ENCODE assay signal across 12 cellular contexts in genomic region chr2:171595456-171595855, GRCh38.
"Had no signal": no experiment of that assay in that cellular context is flagged by ENCODE, and none has a peak within 500 bp of the region (broad histone marks: within the 10 kb centered on the region; RNA-seq: fewer than 3 reads in every experiment).

No MANE protein-coding gene starts in this region.

- H3K9me3 Mint-ChIP-seq: natural killer cell had no signal

- H3K4me1 ChIP-seq: tibial artery, vagina had no signal

- H3K9me3 ChIP-seq: tibial artery, vagina had no signal

- H3K27ac Mint-ChIP-seq: activated CD8-positive, alpha-beta T cell treated with anti-CD3 and anti-CD28 coated beads, Interleukin-2, amount 10 ng/mL, durations not matched to agents 7 days and 5 days; natural killer cell; stimulated activated effector memory CD8-positive, alpha-beta T cell treated with anti-CD3 and anti-CD28 coated beads, Interleukin-12 subunit alpha, Interleukin-12 subunit beta, amount 100 ng/mL, for 72 hours had no signal

- H3K36me3 ChIP-seq: tibial artery, vagina had no signal

- H3K27ac ChIP-seq: tibial artery, vagina, VCaP had no signal

- H3K4me3 Mint-ChIP-seq: activated CD8-positive, alpha-beta T cell treated with anti-CD3 and anti-CD28 coated beads, Interleukin-2, amount 10 ng/mL, durations not matched to agents 7 days and 5 days; natural killer cell; stimulated activated effector memory CD8-positive, alpha-beta T cell treated with anti-CD3 and anti-CD28 coated beads, Interleukin-12 subunit alpha, Interleukin-12 subunit beta, amount 100 ng/mL, for 72 hours had no signal

- H3K36me3 Mint-ChIP-seq: natural killer cell; stimulated activated effector memory CD8-positive, alpha-beta T cell treated with anti-CD3 and anti-CD28 coated beads, Interleukin-12 subunit alpha, Interleukin-12 subunit beta, amount 100 ng/mL, for 72 hours had no signal

- H3K4me3 ChIP-seq: tibial artery, vagina had no signal

- DNase-seq: activated CD8-positive, alpha-beta memory T cell treated with anti-CD3 and anti-CD28 coated beads, Interleukin-2, amount 50 U/mL, for 48 hours; activated CD8-positive, alpha-beta T cell treated with anti-CD3 and anti-CD28 coated beads, Interleukin-2, amount 10 ng/mL, durations not matched to agents 7 days and 5 days; central memory CD4-positive, alpha-beta T cell; cortex of kidney; effector CD8-positive, alpha-beta T cell; glutamatergic neuron; natural killer cell; right cardiac atrium; tibial artery had no signal

- H3K27me3 ChIP-seq: vagina had no signal

- H3K4me1 Mint-ChIP-seq: stimulated activated effector memory CD8-positive, alpha-beta T cell treated with anti-CD3 and anti-CD28 coated beads, Interleukin-12 subunit alpha, Interleukin-12 subunit beta, amount 100 ng/mL, for 72 hours had no signal

- ATAC-seq: activated CD8-positive, alpha-beta T cell treated with anti-CD3 and anti-CD28 coated beads, Interleukin-2, amount 10 ng/mL, durations not matched to agents 7 days and 5 days; natural killer cell; right cardiac atrium; stimulated activated effector memory CD8-positive, alpha-beta T cell treated with anti-CD3 and anti-CD28 coated beads, Interleukin-12 subunit alpha, Interleukin-12 subunit beta, amount 100 ng/mL, for 72 hours had no signal
